ENCODE assay signal across 15 cellular contexts in the genomic region with DNA sequence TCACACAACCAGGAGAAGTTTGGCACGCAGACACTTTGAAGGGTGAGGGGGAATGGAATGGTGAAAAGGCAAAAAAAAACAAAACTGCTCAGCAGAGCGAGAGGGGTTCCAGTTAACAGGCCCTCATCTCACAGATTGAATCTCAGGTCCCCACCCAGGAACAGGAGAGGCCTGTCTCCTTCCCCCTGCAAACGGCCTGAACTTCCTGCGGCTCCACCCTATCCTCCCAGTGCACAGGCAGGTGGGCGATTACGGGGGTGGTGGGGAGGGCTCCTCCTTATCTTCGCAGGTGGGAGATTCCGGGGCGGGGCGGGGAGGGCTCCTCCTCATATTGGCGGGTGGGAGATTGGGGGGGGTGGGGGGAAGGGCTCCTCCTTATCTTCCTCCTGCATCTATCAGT.
"Had no signal": no experiment of that assay in that cellular context is flagged by ENCODE, and none has a peak within 500 bp of the region (broad histone marks: within the 10 kb centered on the region; RNA-seq: fewer than 3 reads in every experiment).

No MANE protein-coding gene starts in this region.

- H3K27ac Mint-ChIP-seq: activated CD4-positive, alpha-beta memory T cell treated with anti-CD3 and anti-CD28 coated beads, Interleukin-2, amount 10 ng/mL, durations not matched to agents 7 days and 5 days; naive thymus-derived CD8-positive, alpha-beta T cell had no signal

- H3K27me3 Mint-ChIP-seq: activated CD4-positive, alpha-beta memory T cell treated with anti-CD3 and anti-CD28 coated beads, Interleukin-2, amount 10 ng/mL, durations not matched to agents 7 days and 5 days had no signal

- ATAC-seq: activated CD4-positive, CD25-positive, alpha-beta regulatory T cell treated with anti-CD3 and anti-CD28 coated beads, Interleukin-2, amount 50 U/mL, for 24 hours; mucosa of descending colon; naive thymus-derived CD8-positive, alpha-beta T cell; psoas muscle; upper lobe of right lung had no signal

- H3K9me3 ChIP-seq: mucosa of descending colon, sigmoid colon, SK-N-SH, upper lobe of right lung had no signal

- DNase-seq: activated CD4-positive, alpha-beta memory T cell treated with anti-CD3 and anti-CD28 coated beads, Interleukin-2, amount 10 ng/mL, durations not matched to agents 7 days and 5 days; activated CD8-positive, alpha-beta memory T cell treated with anti-CD3 and anti-CD28 coated beads, Interleukin-2, amount 50 U/mL, for 4 hours; activated naive CD4-positive, alpha-beta T cell treated with Interleukin-2 at 50 U/mL for 16 hours; mucosa of descending colon; naive thymus-derived CD8-positive, alpha-beta T cell; psoas muscle; sigmoid colon; SK-N-SH; stimulated activated CD4-positive, alpha-beta T cell treated with anti-CD3 and anti-CD28 coated beads, Interleukin-2, amount 100 ng/mL, for 48 hours; stimulated activated naive CD4-positive, alpha-beta T cell treated with Interleukin-2 at 50 U/mL for 16 hours; T-helper 1 cell; upper lobe of right lung had no signal

- H3K27me3 ChIP-seq: cardiac muscle cell, sigmoid colon, upper lobe of right lung had no signal

- H3K4me1 ChIP-seq: psoas muscle, upper lobe of right lung had no signal

- H3K27ac ChIP-seq: cardiac muscle cell, psoas muscle, sigmoid colon, upper lobe of right lung had no signal

- H3K4me3 ChIP-seq: cardiac muscle cell, lung, mucosa of descending colon, psoas muscle, sigmoid colon, upper lobe of right lung had no signal

- H3K9me3 Mint-ChIP-seq: activated CD4-positive, alpha-beta memory T cell treated with anti-CD3 and anti-CD28 coated beads, Interleukin-2, amount 10 ng/mL, durations not matched to agents 7 days and 5 days had no signal

- H3K36me3 ChIP-seq: cardiac muscle cell, sigmoid colon, upper lobe of right lung had no signal

- H3K4me3 Mint-ChIP-seq: activated CD4-positive, alpha-beta memory T cell treated with anti-CD3 and anti-CD28 coated beads, Interleukin-2, amount 10 ng/mL, durations not matched to agents 7 days and 5 days had no signal
